ENCODE assay signal across 15 cellular contexts in the genomic region with DNA sequence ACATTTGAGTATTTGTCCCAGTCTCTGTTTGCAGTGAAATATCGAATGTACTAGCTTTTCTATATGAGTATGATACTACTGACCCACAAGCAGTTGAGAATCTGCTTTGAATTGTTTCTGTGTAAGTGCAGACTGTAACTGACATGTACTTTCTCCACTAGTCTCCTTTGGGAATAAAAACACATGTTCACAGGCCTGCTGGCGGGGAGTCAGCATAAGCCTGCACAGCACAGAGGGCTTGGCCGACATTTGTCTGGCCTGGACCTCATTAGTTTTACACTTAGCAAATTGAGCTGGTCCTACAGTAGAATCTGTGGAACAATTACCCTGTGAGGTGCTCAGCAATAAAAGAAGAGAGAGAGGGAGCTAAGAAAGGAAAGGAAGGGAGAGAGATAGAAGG.
DNase-seq lines count a peak whose midpoint lies in the region; ATAC-seq and TF ChIP-seq lines count a peak whose summit lies in the region.
"Had no signal": no experiment of that assay in that cellular context is flagged by ENCODE, and none has a peak within 500 bp of the region (broad histone marks: within the 10 kb centered on the region; RNA-seq: fewer than 3 reads in every experiment).

No MANE protein-coding gene starts in this region.

- CTCF ChIA-PET in RWPE1 (lab: Yijun Ruan, JAX): interaction anchor here (0.8 to 0.9 kb wide), 3 partner anchors 11 to 87 kb away, joined by 3 to 6 read pairs (median 5); no protein-coding TSS in a partner anchor

- no peaks in the 10 kb centered on the region for H3K27me3 Mint-ChIP-seq in endodermal cell (ENCODE audit: insufficient read depth)
- H3K27me3 Mint-ChIP-seq: IgD-negative memory B cell had no signal

- H3K4me3 ChIP-seq in endodermal cell (ENCODE audit: low read length): no peak overlapping the region
- no peak overlapping the region for H3K4me3 ChIP-seq in vagina
- H3K4me3 ChIP-seq: A549, thoracic aorta had no signal

- H3K36me3 Mint-ChIP-seq in endodermal cell (ENCODE audit: low read depth): peaks cover 11% of the 10 kb centered on the region
- H3K36me3 Mint-ChIP-seq: IgD-negative memory B cell had no signal

- peak; percentile 55 for ATAC-seq in Right ventricle myocardium inferior
- ATAC-seq: A549 had no signal

- TF ChIP-seq CTCF in endodermal cell (conservative IDR thresholded peaks at IDR 0.05) (no peak), vagina (IDR thresholded peaks at IDR 0.05) (no peak), RWPE1 (conservative IDR thresholded peaks at IDR 0.05; ENCODE audit: low read depth) (no peak)

- POLR2A ChIA-PET in RWPE1 (lab: Yijun Ruan, JAX; ENCODE audit: low non-redundant PET): no interaction called here

- no peak overlapping the region for H3K9ac ChIP-seq in endodermal cell (ENCODE audit: extremely low read depth, low read length, poor library complexity, severe bottlenecking)

- no peak overlapping the region for H3K27ac Mint-ChIP-seq in endodermal cell
- H3K27ac Mint-ChIP-seq: IgD-negative memory B cell had no signal

- no peaks in the 10 kb centered on the region for H3K27me3 ChIP-seq in endodermal cell (ENCODE audit: control insufficient read depth, insufficient read depth, low read length, poor library complexity, severe bottlenecking)
- H3K27me3 ChIP-seq in vagina: no peaks in the 10 kb centered on the region

- WGBS in endodermal cell (ENCODE audit: insufficient coverage in 1 of 2, insufficient read length in 1 of 2), 2 experiments: 94 to 100% methylated on average over 2 to 3 of the region's 3 CpGs

- peak; percentile 77 for DNase-seq in Right ventricle myocardium inferior (ENCODE audit: missing footprints)
- DNase-seq in cardiac septum (ENCODE audit: low spot score): no peak
- DNase-seq in endodermal cell: no peak
- DNase-seq in myocyte (ENCODE audit: low read depth): peak; percentile 77
- DNase-seq in vagina (ENCODE audit: extremely low spot score in 2 of 2): no peak
- no peak for DNase-seq in amygdala (lab: John Stamatoyannopoulos, UW)
- DNase-seq in RWPE1 (ENCODE audit: low spot score): no peak
- DNase-seq in head of caudate nucleus: no peak
- DNase-seq: activated naive CD4-positive, alpha-beta T cell; NCI-H1048; stimulated activated CD8-positive, alpha-beta memory T cell treated with anti-CD3 and anti-CD28 coated beads, Interleukin-4, amount 100 ng/mL, for 48 hours had no signal

- H3K36me3 ChIP-seq in endodermal cell (ENCODE audit: control insufficient read depth, insufficient read depth, low read length): no peaks in the 10 kb centered on the region
- H3K36me3 ChIP-seq in vagina: peaks cover 0 to 5% of the 10 kb centered on the region in 2 donors
- H3K36me3 ChIP-seq: thoracic aorta had no signal

- H3K27ac ChIP-seq in endodermal cell (ENCODE audit: low read depth, low read length) (peak overlapping the region; percentile 58), vagina (peak overlapping the region; percentile 24), RWPE1 (no peak overlapping the region)
- H3K27ac ChIP-seq: A549, thoracic aorta, VCaP had no signal

- H3K4me1 Mint-ChIP-seq in endodermal cell: peaks cover 10% of the 10 kb centered on the region
- H3K4me1 Mint-ChIP-seq: IgD-negative memory B cell had no signal

- no peak for TF ChIP-seq POLR2A in vagina (IDR thresholded peaks at IDR 0.05)

- H3K9me3 ChIP-seq in endodermal cell (ENCODE audit: control insufficient read depth, low read length) (no peaks in the 10 kb centered on the region), vagina (no peaks in the 10 kb centered on the region)
- H3K9me3 ChIP-seq: A549, thoracic aorta had no signal

- H3K4me1 ChIP-seq in endodermal cell (ENCODE audit: control insufficient read depth, insufficient read depth, low read length) (peaks cover 8% of the 10 kb centered on the region), vagina (peaks cover 24% of the 10 kb centered on the region)

- intact Hi-C loops in Right ventricle myocardium inferior (cut with DNase I) (no loop called here), cardiac septum (cut with DNase I) (no loop called here), vagina (cut with DNase I) (no loop called here), head of caudate nucleus (cut with DNase I) (no loop called here)

- H3K9me3 Mint-ChIP-seq in endodermal cell: no peaks in the 10 kb centered on the region
- H3K9me3 Mint-ChIP-seq: IgD-negative memory B cell had no signal

- no peak overlapping the region for H3K4me3 Mint-ChIP-seq in endodermal cell
- H3K4me3 Mint-ChIP-seq: IgD-negative memory B cell had no signal

Comparison
In these comparisons a context has a peak if more than half of its experiments do, and no peak if none do; other contexts are left out.
1. DNase-seq: peak in Right ventricle myocardium inferior (single experiment) and myocyte (single experiment); none in cardiac septum (single experiment), endodermal cell (single experiment), vagina (0 of 2), amygdala (0 of 56), RWPE1 (single experiment) and head of caudate nucleus (0 of 42).